ENCODE assay signal across 16 cellular contexts in genomic region chr11:36192723-36193619, GRCh38.
"Had no signal": no experiment of that assay in that cellular context is flagged by ENCODE, and none has a peak within 500 bp of the region (broad histone marks: within the 10 kb centered on the region; RNA-seq: fewer than 3 reads in every experiment).

No MANE protein-coding gene starts in this region.

- DNase-seq: activated CD4-positive, alpha-beta T cell treated with anti-CD3 and anti-CD28 coated beads, Interleukin-2, amount 50 U/mL, for 1 hour; activated naive CD4-positive, alpha-beta T cell treated with Interleukin-2 at 50 U/mL for 16 hours; activated T-cell treated with anti-CD3 and anti-CD28 coated beads for 4 hours; anterior cingulate cortex; cerebellar nuclear complex; effector memory CD4-positive, alpha-beta T cell; foreskin fibroblast; glutamatergic neuron; midbrain; T-helper 2 cell had no signal

- H3K4me3 Mint-ChIP-seq: activated T-helper 17 cell treated with anti-CD3 and anti-CD28 coated beads, Interleukin-2, amount 50 U/mL, for 72 hours; dendritic cell treated with granulocyte-macrophage colony-stimulating factor and Interleukin-4, amounts not matched to agents 40 ng/mL and 50 ng/mL, for 4 days; neural crest cell; stimulated activated memory B cell treated with anti-CD40 and anti-IgM and Interleukin-4, amounts not matched to agents 10 μg/mL and 1 μg/mL and 100 μg/mL, for 72 hours had no signal

- H3K9me3 Mint-ChIP-seq: activated T-helper 17 cell treated with anti-CD3 and anti-CD28 coated beads, Interleukin-2, amount 50 U/mL, for 72 hours; dendritic cell treated with granulocyte-macrophage colony-stimulating factor and Interleukin-4, amounts not matched to agents 40 ng/mL and 50 ng/mL, for 4 days; neural crest cell; stimulated activated memory B cell treated with anti-CD40 and anti-IgM and Interleukin-4, amounts not matched to agents 10 μg/mL and 1 μg/mL and 100 μg/mL, for 72 hours had no signal

- H3K27ac ChIP-seq: parathyroid adenoma had no signal

- H3K27me3 Mint-ChIP-seq: activated T-helper 17 cell treated with anti-CD3 and anti-CD28 coated beads, Interleukin-2, amount 50 U/mL, for 72 hours; dendritic cell treated with granulocyte-macrophage colony-stimulating factor and Interleukin-4, amounts not matched to agents 40 ng/mL and 50 ng/mL, for 4 days; stimulated activated memory B cell treated with anti-CD40 and anti-IgM and Interleukin-4, amounts not matched to agents 10 μg/mL and 1 μg/mL and 100 μg/mL, for 72 hours had no signal

- H3K27ac Mint-ChIP-seq: activated T-helper 17 cell treated with anti-CD3 and anti-CD28 coated beads, Interleukin-2, amount 50 U/mL, for 72 hours; dendritic cell treated with granulocyte-macrophage colony-stimulating factor and Interleukin-4, amounts not matched to agents 40 ng/mL and 50 ng/mL, for 4 days; stimulated activated memory B cell treated with anti-CD40 and anti-IgM and Interleukin-4, amounts not matched to agents 10 μg/mL and 1 μg/mL and 100 μg/mL, for 72 hours had no signal

- H2AFZ ChIP-seq: parathyroid adenoma had no signal

- H3K4me1 Mint-ChIP-seq: activated T-helper 17 cell treated with anti-CD3 and anti-CD28 coated beads, Interleukin-2, amount 50 U/mL, for 72 hours; stimulated activated memory B cell treated with anti-CD40 and anti-IgM and Interleukin-4, amounts not matched to agents 10 μg/mL and 1 μg/mL and 100 μg/mL, for 72 hours had no signal

- H3K36me3 Mint-ChIP-seq: stimulated activated memory B cell treated with anti-CD40 and anti-IgM and Interleukin-4, amounts not matched to agents 10 μg/mL and 1 μg/mL and 100 μg/mL, for 72 hours had no signal

- H3K4me3 ChIP-seq: lung had no signal

- H3K79me2 ChIP-seq: parathyroid adenoma had no signal

- H3K9ac ChIP-seq: parathyroid adenoma had no signal

- H3K4me1 ChIP-seq: parathyroid adenoma had no signal
